Comparison of ENCODE assay signal across 8 cellular contexts in the genomic region with DNA sequence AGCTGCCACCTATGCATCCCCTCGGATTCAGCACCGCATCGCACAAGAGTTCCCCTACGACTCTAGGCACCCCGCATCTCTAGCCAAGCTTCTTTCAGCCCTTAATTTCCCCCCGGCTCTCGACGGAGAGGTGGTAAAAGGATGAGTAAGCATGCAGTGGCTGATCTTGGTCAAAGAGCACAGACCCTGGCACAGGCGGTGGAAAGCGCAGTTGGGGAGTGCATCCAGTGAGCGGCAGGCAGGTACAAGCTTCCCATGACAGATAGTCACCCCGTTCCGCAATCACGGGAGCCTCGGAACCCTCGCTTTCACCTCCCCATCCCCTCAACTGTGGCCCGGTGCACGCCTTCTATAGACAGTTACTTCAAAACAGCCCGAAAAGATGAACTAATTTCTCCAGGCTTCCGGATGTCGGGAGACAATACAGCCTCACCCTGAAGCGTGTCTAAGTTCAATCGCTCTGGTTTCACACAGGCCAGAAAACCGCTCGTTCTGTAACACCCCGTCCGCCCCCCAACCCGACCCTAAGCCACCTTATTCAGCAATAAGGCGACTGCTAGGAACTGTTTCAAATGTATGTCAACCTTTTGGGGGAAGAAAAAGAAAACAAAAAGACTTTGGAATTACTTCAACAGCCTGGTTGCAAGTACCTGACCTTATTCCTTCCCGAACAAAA. TPM values are rescaled to one million over a fixed set of nuclear protein-coding genes. Genes with fewer than 3 reads are reported as not detected.
A peak's percentile ranks its signal among the peaks of the same experiment; 100 is the strongest.
DNase-seq lines count a peak whose midpoint lies in the region; FAIRE-seq and TF ChIP-seq lines count a peak whose summit lies in the region.

No MANE protein-coding gene starts in this region.

- peaks cover 9% of the 10 kb centered on the region for H3K4me1 ChIP-seq in A673 (ENCODE audit: insufficient read depth, low read length, poor library complexity, severe bottlenecking)
- H3K4me1 ChIP-seq in HAP-1 = peaks cover 3% of the 10 kb centered on the region
- peaks cover 0 to 9% of the 10 kb centered on the region in 2 donors for H3K4me1 ChIP-seq in breast epithelium
- peaks cover 8 to 14% of the 10 kb centered on the region in 2 donors for H3K4me1 ChIP-seq in kidney (ENCODE audit: control insufficient read depth in 1 of 2, insufficient read depth in 1 of 2, low read depth in 1 of 2, low read length in 2 of 2)

- H3K9me3 ChIP-seq in A673 (ENCODE audit: low read depth, low read length, poor library complexity, severe bottlenecking) = no peaks in the 10 kb centered on the region
- H3K9me3 ChIP-seq in HAP-1 = peaks cover 7% of the 10 kb centered on the region; the same call in 1 of the 2 replicates
- no peaks in the 10 kb centered on the region for H3K9me3 ChIP-seq in breast epithelium
- no peaks in the 10 kb centered on the region for H3K9me3 ChIP-seq in kidney (ENCODE audit: control insufficient read depth in 1 of 2, low read length in 2 of 2)

- in situ Hi-C loops in HAP-1 (cut with MboI; ENCODE audit: low sequenced_read_pairs) = no loop called here

- no peak for FAIRE-seq in kidney (lab: Jason Lieb, UNC)

- TF ChIP-seq POLR2A in breast epithelium (IDR thresholded peaks at IDR 0.05) = no peak

- intact Hi-C loops in A673 (cut with micrococcal nuclease; ENCODE audit: unreplicated experiment) = no loop called here
- intact Hi-C loops in breast epithelium (cut with DNase I; ENCODE audit: low total_unique reads) = loop anchor here (10.0 kb wide), 1 partner anchor 53 kb away; no protein-coding TSS in a partner anchor
- intact Hi-C loops in kidney (cut with DNase I) = no loop called here

- H3K27me3 ChIP-seq in A673 (replicated peaks; ENCODE audit: insufficient read depth, low read depth, low read length, poor library complexity) (no peaks in the 10 kb centered on the region), HAP-1 (ENCODE audit: low read depth) (no peaks in the 10 kb centered on the region), breast epithelium (no peaks in the 10 kb centered on the region)

- H3K36me3 ChIP-seq in A673 (ENCODE audit: insufficient read depth, low read length, poor library complexity, severe bottlenecking) = no peaks in the 10 kb centered on the region
- H3K36me3 ChIP-seq in HAP-1 (replicated peaks) = peaks cover 10% of the 10 kb centered on the region
- H3K36me3 ChIP-seq in breast epithelium = no peaks in the 10 kb centered on the region
- H3K36me3 ChIP-seq in kidney (ENCODE audit: control insufficient read depth in 1 of 2, insufficient read depth in 2 of 2, low read length in 2 of 2) = no peaks in the 10 kb centered on the region

- BruUV-seq in A673 (replicated peaks; lab: Mats Ljungman, UMichigan) = no TSS peak

- TF ChIP-seq CTCF in A673 (conservative IDR thresholded peaks at IDR 0.05; ENCODE audit: low read depth, low read length) (no peak), breast epithelium (IDR thresholded peaks at IDR 0.05) (no peak), kidney (IDR thresholded peaks at IDR 0.05; ENCODE audit: borderline replicate concordance, extremely low read depth, insufficient read depth) (peak; percentile 6)

- H3K4me3 ChIP-seq in A673 (ENCODE audit: low read depth, low read length, poor library complexity, severe bottlenecking) (peak overlapping the region; percentile 94), HAP-1 (peak overlapping the region; percentile 70), breast epithelium (peak overlapping the region; percentile 79 to 99 (median 86)), kidney (ENCODE audit: low read length in 2 of 2) (peak overlapping the region; percentile 90 to 94)

- H3K9ac ChIP-seq in kidney (ENCODE audit: low read length in 2 of 2) = peak overlapping the region; percentile 95 to 96

- CTCF ChIA-PET in A673 (lab: Charles Lee) = no interaction called here

- H3K27ac ChIP-seq in A673 (ENCODE audit: low read depth, low read length, poor library complexity, severe bottlenecking) (peak overlapping the region; percentile 96), breast epithelium (peak overlapping the region; percentile 99 to 100), kidney (ENCODE audit: low read depth in 2 of 2, low read length in 2 of 2) (peak overlapping the region; percentile 94 to 95)

- POLR2A ChIA-PET in A673 (lab: Charles Lee; ENCODE audit: low non-redundant PET) = no interaction called here

- peak; percentile 22 for DNase-seq in A673 (ENCODE audit: low spot score)
- peak in 1 of 2 experiments; percentile 31 for DNase-seq in HAP-1 (ENCODE audit: low spot score in 2 of 2)
- peak; percentile 11 for DNase-seq in UCSD-AML1 (lab: John Stamatoyannopoulos, UW; ENCODE audit: unreplicated experiment)
- peak; percentile 50 to 55 for DNase-seq in breast epithelium (ENCODE audit: low spot score in 2 of 2)
- DNase-seq in kidney = no peak
- DNase-seq in stimulated activated CD4-positive, alpha-beta T cell treated with anti-CD3 and anti-CD28 coated beads, Interleukin-1b, Interleukin-23, amount 100 ng/mL, for 1 hour (ENCODE audit: low read depth in 2 of 2) = peak; percentile 11 to 18
- DNase-seq in amniotic stem cell (lab: John Stamatoyannopoulos, UW) = no peak
- no peak for DNase-seq in GF-D8 (lab: John Stamatoyannopoulos, UW)

RNA-seq across cellular contexts. Expression of a gene that starts 1.5 kb away (rescaled TPM):
- total RNA-seq in A673 (2021) (127 and 136 TPM in 2 replicates), breast epithelium (10 to 100 TPM; 89.3 to 99.3 (median 95.0) TPM), kidney (92.7 TPM)
- polyA plus RNA-seq in kidney (ENCODE audit: insufficient read depth, low read depth, low replicate concordance) = 123 TPM

Comparison
In these comparisons a context has a peak if more than half of its experiments do, and no peak if none do; other contexts are left out.
1. DNase-seq: peak in A673 (single experiment), UCSD-AML1 (single experiment), breast epithelium (2 of 2) and stimulated activated CD4-positive, alpha-beta T cell treated with anti-CD3 and anti-CD28 coated beads, Interleukin-1b, Interleukin-23, amount 100 ng/mL, for 1 hour (2 of 2); none in kidney (single experiment), amniotic stem cell (single experiment) and GF-D8 (single experiment).
2. Peak in every context shown above with its lines, with median percentiles within 50 percentile points of each other: H3K27ac ChIP-seq and H3K4me3 ChIP-seq.